ENCODE assay signal across 8 cellular contexts in the genomic region with DNA sequence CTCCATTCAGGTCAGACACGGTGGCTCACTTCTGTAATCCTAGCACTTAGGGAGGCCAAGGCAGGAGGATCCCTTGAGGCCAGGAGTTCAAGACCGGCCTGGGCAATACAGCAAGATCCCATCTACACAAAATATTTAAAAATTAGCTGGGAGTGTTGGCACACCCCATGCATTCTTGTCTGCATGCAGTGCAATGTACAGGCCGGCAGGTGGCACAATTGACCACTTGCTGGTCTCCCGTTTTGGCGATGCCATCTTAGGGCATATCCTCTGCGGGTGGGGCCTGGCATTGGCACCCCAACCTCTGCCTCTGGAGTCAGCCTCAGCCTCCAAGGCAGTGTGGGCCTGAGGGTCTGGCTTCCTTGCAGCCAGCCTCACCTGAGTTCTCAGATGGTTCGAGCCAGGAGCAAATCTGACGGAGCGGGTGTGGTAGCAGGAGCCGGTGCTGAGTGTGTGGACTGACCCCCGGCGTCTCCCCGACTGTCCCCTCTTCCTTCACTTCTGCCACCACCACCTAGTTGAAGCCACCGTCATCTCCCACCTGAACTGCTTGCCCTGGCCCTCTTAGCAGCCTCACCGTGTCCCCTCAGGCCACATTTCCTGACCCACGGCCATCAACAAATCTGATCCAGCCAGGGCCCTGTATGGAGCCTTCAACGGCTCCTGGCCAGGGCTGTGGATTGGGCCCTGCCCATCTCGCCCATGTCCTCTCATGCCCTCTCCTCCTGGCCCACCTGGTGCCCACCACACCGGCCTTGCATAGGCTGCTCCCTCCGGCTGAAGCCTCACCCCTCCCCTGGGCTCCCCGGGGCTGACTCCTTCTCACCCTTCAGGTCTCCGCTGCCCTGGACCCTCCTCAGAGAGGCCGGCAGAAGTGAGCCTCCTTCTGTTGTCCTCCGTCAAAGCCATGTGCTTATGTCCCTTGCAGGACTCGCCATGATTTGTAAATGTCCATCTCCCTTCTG. TPM values are rescaled to one million over a fixed set of nuclear protein-coding genes. Genes with fewer than 3 reads are reported as not detected.
A peak's percentile ranks its signal among the peaks of the same experiment; 100 is the strongest.
DNase-seq lines count a peak whose midpoint lies in the region; ATAC-seq and TF ChIP-seq lines count a peak whose summit lies in the region.

No MANE protein-coding gene starts in this region.

- H3K9me3 ChIP-seq in Karpas-422 (ENCODE audit: low read length), result no peaks in the 10 kb centered on the region
- no peaks in the 10 kb centered on the region for H3K9me3 ChIP-seq in right atrium auricular region
- no peaks in the 10 kb centered on the region for H3K9me3 ChIP-seq in spleen

- WGBS in spleen, 5 donors, result 66 to 71% (median 67%) methylated on average over 25 of the region's 25 CpGs

- no peaks in the 10 kb centered on the region for H3K79me2 ChIP-seq in Karpas-422 (ENCODE audit: low read length)

- peak; percentile 72 for ATAC-seq in activated naive CD8-positive, alpha-beta T cell treated with anti-CD3 and anti-CD28 coated beads, Interleukin-2, amount 50 U/mL, for 24 hours
- ATAC-seq in HG03354 (IDR thresholded peaks at IDR 0.05; ENCODE audit: poor library complexity, severe bottlenecking, unreplicated experiment) (no peak), HG03460 (IDR thresholded peaks at IDR 0.05; ENCODE audit: unreplicated experiment) (no peak)

- no peaks in the 10 kb centered on the region for H3K36me3 ChIP-seq in Karpas-422 (ENCODE audit: insufficient read depth, low read length)
- H3K36me3 ChIP-seq in right atrium auricular region, result no peaks in the 10 kb centered on the region
- H3K36me3 ChIP-seq in spleen, result no peaks in the 10 kb centered on the region

- no peak overlapping the region for H3K4me2 ChIP-seq in Karpas-422 (ENCODE audit: low read depth, low read length, poor library complexity, severe bottlenecking)

- TF ChIP-seq CTCF in right atrium auricular region (IDR thresholded peaks at IDR 0.05), result peak; percentile 82 to 91
- peak; percentile 88 to 97 (median 94) for TF ChIP-seq CTCF in spleen (IDR thresholded peaks at IDR 0.05 in 8 of 11, conservative IDR thresholded peaks at IDR 0.05 in 3 of 11)

- intact Hi-C loops in spleen (cut with DNase I; ENCODE audit: low total_unique reads), result loop anchor here (5.0 kb wide), 2 partner anchors 105 to 395 kb away; a partner anchor contains a TSS

- TF ChIP-seq POLR2A in spleen (IDR thresholded peaks at IDR 0.05), result no peak

- no peak overlapping the region for H3K27ac Mint-ChIP-seq in activated naive CD8-positive, alpha-beta T cell treated with anti-CD3 and anti-CD28 coated beads, Interleukin-2, amount 50 U/mL, for 24 hours

- H4K20me1 ChIP-seq in Karpas-422 (ENCODE audit: insufficient read depth, low read depth, low read length), result no peaks in the 10 kb centered on the region

- no peaks in the 10 kb centered on the region for H3K9me3 Mint-ChIP-seq in activated naive CD8-positive, alpha-beta T cell treated with anti-CD3 and anti-CD28 coated beads, Interleukin-2, amount 50 U/mL, for 24 hours

- no peak overlapping the region for H3K27ac ChIP-seq in Karpas-422 (ENCODE audit: low read length)
- H3K27ac ChIP-seq in right atrium auricular region, result no peak overlapping the region
- H3K27ac ChIP-seq in spleen, result no peak overlapping the region

- H3K27me3 Mint-ChIP-seq in activated naive CD8-positive, alpha-beta T cell treated with anti-CD3 and anti-CD28 coated beads, Interleukin-2, amount 50 U/mL, for 24 hours, result no peaks in the 10 kb centered on the region

- no peaks in the 10 kb centered on the region for H3K36me3 Mint-ChIP-seq in activated naive CD8-positive, alpha-beta T cell treated with anti-CD3 and anti-CD28 coated beads, Interleukin-2, amount 50 U/mL, for 24 hours (ENCODE audit: low read depth)

- H3K4me3 ChIP-seq in Karpas-422 (ENCODE audit: low read length), result no peak overlapping the region
- H3K4me3 ChIP-seq in right atrium auricular region, result no peak overlapping the region
- no peak overlapping the region for H3K4me3 ChIP-seq in spleen

- no peak overlapping the region for H3K9ac ChIP-seq in Karpas-422 (ENCODE audit: low read length)

- no peaks in the 10 kb centered on the region for H3K4me1 ChIP-seq in Karpas-422 (ENCODE audit: low read length)
- H3K4me1 ChIP-seq in right atrium auricular region, result no peaks in the 10 kb centered on the region
- peaks cover 0 to 7% (median 2%) of the 10 kb centered on the region in 6 donors for H3K4me1 ChIP-seq in spleen

- no peaks in the 10 kb centered on the region for H3K9me2 ChIP-seq in Karpas-422 (replicated peaks; ENCODE audit: insufficient read depth, low read length)

- H3K27me3 ChIP-seq in Karpas-422 (ENCODE audit: low read length), result no peaks in the 10 kb centered on the region
- no peaks in the 10 kb centered on the region for H3K27me3 ChIP-seq in right atrium auricular region
- no peaks in the 10 kb centered on the region for H3K27me3 ChIP-seq in spleen (replicated peaks in 1 of 7)

- DNase-seq in EH (ENCODE audit: low read depth) (peak; percentile 62), Karpas-422 (peak; percentile 79), T follicular helper cell (ENCODE audit: low read depth) (peak; percentile 54), right atrium auricular region (ENCODE audit: low spot score) (no peak), spleen (peak; percentile 90)
- DNase-seq in activated naive CD8-positive, alpha-beta T cell treated with anti-CD3 and anti-CD28 coated beads, Interleukin-2, amount 50 U/mL, for 24 hours, result peak; percentile 66

- no peak overlapping the region for H2AFZ ChIP-seq in Karpas-422 (ENCODE audit: low read length)

- peaks cover 6% of the 10 kb centered on the region for H3K4me1 Mint-ChIP-seq in activated naive CD8-positive, alpha-beta T cell treated with anti-CD3 and anti-CD28 coated beads, Interleukin-2, amount 50 U/mL, for 24 hours

- no peak overlapping the region for H3K4me3 Mint-ChIP-seq in activated naive CD8-positive, alpha-beta T cell treated with anti-CD3 and anti-CD28 coated beads, Interleukin-2, amount 50 U/mL, for 24 hours

RNA-seq across cellular contexts. Expression of a gene that starts 44.0 kb away (rescaled TPM):
- 0.25 and 1.2 TPM in 2 replicates for total RNA-seq in Karpas-422 (2014; rRNA removed; shearing (Covaris generic); ENCODE audit: low replicate concordance)
- total RNA-seq in right atrium auricular region, result not detected
- 1 to 10 TPM in 5 of 7 donors, under 1 TPM in 2; 0.34 to 4.2 (median 1.7) TPM for total RNA-seq in spleen
- polyA plus RNA-seq in spleen, result under 1 TPM; 0.06 to 0.12 (median 0.07) TPM
